In the genomic region with DNA sequence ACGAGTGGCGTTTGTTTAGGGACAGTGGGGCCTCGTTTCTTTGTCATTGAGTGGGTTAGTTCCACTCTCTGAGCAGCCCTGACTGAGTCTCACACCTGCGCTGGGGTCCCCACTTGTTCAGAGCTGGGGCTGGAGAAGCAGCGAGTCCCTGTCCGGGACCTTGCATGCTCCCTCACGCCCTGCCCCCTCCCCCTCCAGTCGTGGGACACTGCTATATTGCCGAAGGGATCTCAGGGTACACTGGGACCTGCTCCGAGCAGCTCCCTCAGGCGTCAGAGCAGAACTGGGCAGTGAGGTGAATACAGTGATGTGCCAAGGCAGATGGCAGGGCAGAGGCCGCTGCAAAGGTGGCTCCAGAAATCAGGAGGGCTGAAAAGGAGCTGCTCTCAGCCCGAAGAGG, we compare ENCODE assay signal across 10 cellular contexts. TPM values are rescaled to one million over a fixed set of nuclear protein-coding genes. Genes with fewer than 3 reads are reported as not detected.
DNase-seq lines count a peak whose midpoint lies in the region; ATAC-seq and TF ChIP-seq lines count a peak whose summit lies in the region.
"Had no signal": no experiment of that assay in that cellular context is flagged by ENCODE, and none has a peak within 500 bp of the region (broad histone marks: within the 10 kb centered on the region; RNA-seq: fewer than 3 reads in every experiment).

No MANE protein-coding gene starts in this region.

- peak; percentile 23 for ATAC-seq in HG03159 (IDR thresholded peaks at IDR 0.05; ENCODE audit: unreplicated experiment)

- H3K9ac ChIP-seq in colonic mucosa (ENCODE audit: low read depth in 2 of 2, low read length in 2 of 2), result peak overlapping the region; percentile 8 to 64

- H3K27ac ChIP-seq in colonic mucosa (peak overlapping the region; percentile 61), thymus (ENCODE audit: low read depth) (peak overlapping the region; percentile 83)
- H3K27ac ChIP-seq: C4-2B had no signal

- H3K4me3 ChIP-seq in colonic mucosa, result no peak overlapping the region
- peak overlapping the region; percentile 36 for H3K4me3 ChIP-seq in thymus (ENCODE audit: low read length)
- H3K4me3 ChIP-seq in foreskin fibroblast (ENCODE audit: low read depth in 1 of 2, low read length in 2 of 2), result no peak overlapping the region

- H3K27ac Mint-ChIP-seq in activated T-cell treated with anti-CD3 and anti-CD28 coated beads, Interleukin-2, amount 50 U/mL, for 24 hours, result peak overlapping the region; percentile 66

- H3K36me3 ChIP-seq in colonic mucosa (no peaks in the 10 kb centered on the region), thymus (ENCODE audit: control insufficient read depth, insufficient read depth) (no peaks in the 10 kb centered on the region)

- H3K27me3 Mint-ChIP-seq in activated T-cell treated with anti-CD3 and anti-CD28 coated beads, Interleukin-2, amount 50 U/mL, for 24 hours, result no peaks in the 10 kb centered on the region

- no peak for TF ChIP-seq CTCF in colonic mucosa (IDR thresholded peaks at IDR 0.05)
- no peak for TF ChIP-seq CTCF in foreskin fibroblast (IDR thresholded peaks at IDR 0.05; ENCODE audit: low read depth, low read length)

- H3K4me1 ChIP-seq in colonic mucosa (peaks cover 52% of the 10 kb centered on the region), thymus (ENCODE audit: control insufficient read depth, insufficient read depth, low read length) (peaks cover 92% of the 10 kb centered on the region)

- H3K4me1 Mint-ChIP-seq in activated T-cell treated with anti-CD3 and anti-CD28 coated beads, Interleukin-2, amount 50 U/mL, for 24 hours (ENCODE audit: low read depth), result peaks cover 83% of the 10 kb centered on the region

- H3K9me3 ChIP-seq in colonic mucosa (no peaks in the 10 kb centered on the region), thymus (ENCODE audit: control insufficient read depth) (no peaks in the 10 kb centered on the region)

- no peaks in the 10 kb centered on the region for H3K9me3 Mint-ChIP-seq in activated T-cell treated with anti-CD3 and anti-CD28 coated beads, Interleukin-2, amount 50 U/mL, for 24 hours

- intact Hi-C loops in colonic mucosa (cut with DNase I), result no loop called here

- peak overlapping the region; percentile 24 for H3K4me3 Mint-ChIP-seq in activated T-cell treated with anti-CD3 and anti-CD28 coated beads, Interleukin-2, amount 50 U/mL, for 24 hours

- 16% methylated on average over 13 of the region's 13 CpGs for WGBS in thymus

- H3K27me3 ChIP-seq in colonic mucosa, result no peaks in the 10 kb centered on the region
- no peaks in the 10 kb centered on the region for H3K27me3 ChIP-seq in thymus (ENCODE audit: control insufficient read depth, insufficient read depth)

- DNase-seq in activated T-cell treated with anti-CD3 and anti-CD28 coated beads, Interleukin-2, amount 50 U/mL, for 24 hours, result no peak
- no peak for DNase-seq in activated T-cell treated with anti-CD3 and anti-CD28 coated beads, Interleukin-2, amount 50 U/mL, for 1 hour
- peak; percentile 36 for DNase-seq in colonic mucosa
- DNase-seq in NCI-H187 treated with DMSO at 0.1 percent for 48 hours (lab: John Stamatoyannopoulos, UW), result no peak
- DNase-seq in NCI-H1092 (lab: John Stamatoyannopoulos, UW), result no peak
- no peak for DNase-seq in foreskin fibroblast
- DNase-seq: NCI-H2227 treated with DMSO at 0.1 percent for 48 hours had no signal

- H3K36me3 Mint-ChIP-seq in activated T-cell treated with anti-CD3 and anti-CD28 coated beads, Interleukin-2, amount 50 U/mL, for 24 hours (ENCODE audit: low read depth), result no peaks in the 10 kb centered on the region

RNA-seq across cellular contexts. Expression of a gene that starts 59.9 kb away (rescaled TPM):
- 10 to 100 TPM; 68.9 to 92.3 TPM for total RNA-seq in colonic mucosa
- polyA plus RNA-seq in thymus, result 107 TPM
